ENCODE assay signal across 24 cellular contexts in the genomic region with DNA sequence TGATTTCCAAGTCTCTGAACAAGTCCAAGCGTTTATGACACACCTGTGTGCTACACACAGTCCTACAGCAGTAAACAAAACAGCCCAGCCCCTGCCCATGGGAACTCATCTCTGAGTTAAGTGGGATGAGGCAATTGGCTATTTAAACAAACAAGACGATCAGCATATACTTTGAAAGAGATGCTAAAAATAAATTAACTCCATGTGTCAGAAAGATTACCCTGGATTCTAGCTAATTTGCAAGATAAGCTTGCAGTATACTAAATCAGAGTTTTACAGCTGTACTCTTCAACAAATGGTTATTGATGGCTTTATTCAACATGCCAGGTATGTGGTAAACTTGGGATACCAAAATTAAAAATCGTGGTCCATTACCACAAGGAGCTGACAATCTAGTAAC. TPM values are rescaled to one million over a fixed set of nuclear protein-coding genes. Genes with fewer than 3 reads are reported as not detected.
DNase-seq lines count a peak whose midpoint lies in the region; ATAC-seq and TF ChIP-seq lines count a peak whose summit lies in the region.
"Had no signal": no experiment of that assay in that cellular context is flagged by ENCODE, and none has a peak within 500 bp of the region (broad histone marks: within the 10 kb centered on the region; RNA-seq: fewer than 3 reads in every experiment).

No MANE protein-coding gene starts in this region.

- no peaks in the 10 kb centered on the region for H3K9me3 ChIP-seq in psoas muscle
- H3K9me3 ChIP-seq: heart right ventricle, mucosa of descending colon, ovary, upper lobe of left lung had no signal

- DNase-seq in EH (ENCODE audit: low read depth) (peak; percentile 27), HCEC 1CT (peak; percentile 9), psoas muscle (no peak)
- DNase-seq in central memory CD8-positive, alpha-beta T cell (ENCODE audit: low spot score in 2 of 2), result no peak
- DNase-seq: DMS79 treated with DMSO at 0.1 percent for 48 hours; heart right ventricle; mucosa of descending colon; NCI-H1048; NCI-H1694 treated with DMSO at 0.1 percent for 48 hours; NCI-H82; OCI-M1; ovary; stimulated activated CD4-positive, alpha-beta T cell treated with anti-CD3 and anti-CD28 coated beads, Interleukin-12 subunit alpha, Interleukin-12 subunit beta, amount 100 ng/mL, for 4 hours; stimulated activated CD4-positive, alpha-beta T cell treated with anti-CD3 and anti-CD28 coated beads, Interleukin-4, amount 100 ng/mL, for 24 hours; substantia nigra; upper lobe of left lung had no signal

- H3K27me3 ChIP-seq in psoas muscle (ENCODE audit: insufficient read depth in 3 of 3, low read length in 2 of 3), result no peaks in the 10 kb centered on the region
- H3K27me3 ChIP-seq: heart right ventricle, ovary, upper lobe of left lung had no signal

- H3K9me3 Mint-ChIP-seq in central memory CD8-positive, alpha-beta T cell, result no peaks in the 10 kb centered on the region
- H3K9me3 Mint-ChIP-seq: brain; nephron; stimulated activated memory B cell treated with anti-CD40 and anti-IgM and Interleukin-4, amounts not matched to agents 10 μg/mL and 1 μg/mL and 100 μg/mL, for 72 hours had no signal

- peaks cover 19% of the 10 kb centered on the region for H3K36me3 Mint-ChIP-seq in central memory CD8-positive, alpha-beta T cell (ENCODE audit: insufficient read depth)

- peaks cover 29% of the 10 kb centered on the region for H3K4me1 ChIP-seq in psoas muscle
- H3K4me1 ChIP-seq: upper lobe of left lung had no signal

- WGBS in psoas muscle, 3 donors, result 12 to 19% (median 13%) methylated on average over 3 of the region's 3 CpGs

- TF ChIP-seq CTCF in psoas muscle (IDR thresholded peaks at IDR 0.05), result no peak

- peaks cover 18% of the 10 kb centered on the region for H3K4me1 Mint-ChIP-seq in central memory CD8-positive, alpha-beta T cell

- no peak overlapping the region for H3K4me3 Mint-ChIP-seq in central memory CD8-positive, alpha-beta T cell
- H3K4me3 Mint-ChIP-seq: brain; nephron; stimulated activated memory B cell treated with anti-CD40 and anti-IgM and Interleukin-4, amounts not matched to agents 10 μg/mL and 1 μg/mL and 100 μg/mL, for 72 hours had no signal

- H3K27ac ChIP-seq in psoas muscle, result peak overlapping the region; percentile 61
- H3K27ac ChIP-seq: C4-2B, heart right ventricle, ovary, upper lobe of left lung had no signal

- no peaks in the 10 kb centered on the region for H3K27me3 Mint-ChIP-seq in central memory CD8-positive, alpha-beta T cell
- H3K27me3 Mint-ChIP-seq: brain; stimulated activated memory B cell treated with anti-CD40 and anti-IgM and Interleukin-4, amounts not matched to agents 10 μg/mL and 1 μg/mL and 100 μg/mL, for 72 hours had no signal

- H3K36me3 ChIP-seq in psoas muscle (ENCODE audit: insufficient read depth in 1 of 2, low read depth in 1 of 2), result peaks cover 3 to 59% of the 10 kb centered on the region in 2 donors
- H3K36me3 ChIP-seq: ovary had no signal

- intact Hi-C loops in psoas muscle (cut with DNase I), result no loop called here

- peak overlapping the region; percentile 50 for H3K27ac Mint-ChIP-seq in central memory CD8-positive, alpha-beta T cell (ENCODE audit: low read depth)
- H3K27ac Mint-ChIP-seq: nephron; stimulated activated memory B cell treated with anti-CD40 and anti-IgM and Interleukin-4, amounts not matched to agents 10 μg/mL and 1 μg/mL and 100 μg/mL, for 72 hours had no signal

- ATAC-seq in central memory CD8-positive, alpha-beta T cell (replicated peaks; ENCODE audit: extremely low read depth, poor library complexity, severe bottlenecking), result no peak
- ATAC-seq in psoas muscle, result peak; percentile 43 to 74 (median 70)
- ATAC-seq in HG02678 (IDR thresholded peaks at IDR 0.05; ENCODE audit: unreplicated experiment), result no peak
- no peak for ATAC-seq in HG02938 (IDR thresholded peaks at IDR 0.05; ENCODE audit: unreplicated experiment)
- ATAC-seq in HG03469 (IDR thresholded peaks at IDR 0.05; ENCODE audit: unreplicated experiment), result no peak
- ATAC-seq: mucosa of descending colon; stimulated activated memory B cell treated with anti-CD40 and anti-IgM and Interleukin-4, amounts not matched to agents 10 μg/mL and 1 μg/mL and 100 μg/mL, for 72 hours had no signal

- no peak overlapping the region for H3K4me3 ChIP-seq in psoas muscle
- H3K4me3 ChIP-seq: heart right ventricle, lung, mucosa of descending colon, ovary, upper lobe of left lung had no signal

RNA-seq across cellular contexts. Expression of a gene that starts 6.9 kb away (rescaled TPM):
- 10 to 100 TPM; 20.5 to 50.3 (median 38.3) TPM for total RNA-seq in psoas muscle
- polyA plus RNA-seq in psoas muscle, result 10 to 100 TPM; 44.0 to 52.1 (median 45.0) TPM

Comparison
In these comparisons a context has a peak if more than half of its experiments do, and no peak if none do; other contexts are left out.
1. DNase-seq: peak in EH (single experiment) and HCEC 1CT (single experiment); none in central memory CD8-positive, alpha-beta T cell (0 of 2) and psoas muscle (0 of 2).
2. ATAC-seq: peak in psoas muscle (4 of 4); none in central memory CD8-positive, alpha-beta T cell (single experiment), HG02678 (single experiment), HG02938 (single experiment) and HG03469 (single experiment).